ENCODE assay signal across 31 cellular contexts in genomic region chrX:103220511-103221406, GRCh38. TPM values are rescaled to one million over a fixed set of nuclear protein-coding genes. Genes with fewer than 3 reads are reported as not detected.
A peak's percentile ranks its signal among the peaks of the same experiment; 100 is the strongest.
DNase-seq lines count a peak whose midpoint lies in the region; ATAC-seq and TF ChIP-seq lines count a peak whose summit lies in the region.
"Had no signal": no experiment of that assay in that cellular context is flagged by ENCODE, and none has a peak within 500 bp of the region (broad histone marks: within the 10 kb centered on the region; RNA-seq: fewer than 3 reads in every experiment).

No MANE protein-coding gene starts in this region.

- DNase-seq in left ventricle myocardium inferior, result no peak
- DNase-seq in Right ventricle myocardium inferior (ENCODE audit: missing footprints), result no peak
- peak; percentile 62 for DNase-seq in glutamatergic neuron
- DNase-seq in occipital lobe (lab: John Stamatoyannopoulos, UW), result peak; percentile 4
- DNase-seq in aorta, result no peak
- no peak for DNase-seq in globus pallidus (ENCODE audit: low spot score)
- no peak for DNase-seq in GM13976 (ENCODE audit: low spot score)
- DNase-seq: activated CD4-positive, alpha-beta memory T cell treated with anti-CD3 and anti-CD28 coated beads, Interleukin-2, amount 10 ng/mL, durations not matched to agents 7 days and 5 days; activated CD8-positive, alpha-beta memory T cell treated with anti-CD3 and anti-CD28 coated beads, Interleukin-2, amount 50 U/mL, for 4 hours; activated naive CD4-positive, alpha-beta T cell treated with anti-CD3 and anti-CD28 coated beads, Interleukin-2, amount 50 U/mL, for 16 hours; amniotic stem cell; DND-41; H9; MV-4-11; NCI-H1436; NCI-H345; ovary; stimulated activated CD8-positive, alpha-beta memory T cell treated with anti-CD3 and anti-CD28 coated beads, Interleukin-4, amount 100 ng/mL, for 48 hours; stimulated activated naive CD8-positive, alpha-beta T cell treated with anti-CD3 and anti-CD28 coated beads, Interleukin-15, amount 100 ng/mL, for 72 hours; T-helper 2 cell; tibial artery had no signal

- 40 to 42% methylated on average over 36 to 41 of the region's 41 CpGs for WGBS in aorta, 2 donors

- no peaks in the 10 kb centered on the region for H3K36me3 ChIP-seq in left ventricle myocardium inferior
- H3K36me3 ChIP-seq in aorta (ENCODE audit: control insufficient read depth in 1 of 2, insufficient read depth in 2 of 2, low read length in 1 of 2), result no peaks in the 10 kb centered on the region
- H3K36me3 ChIP-seq: breast epithelium, ovary, tibial artery had no signal

- TF ChIP-seq CTCF in left ventricle myocardium inferior (IDR thresholded peaks at IDR 0.05; ENCODE audit: borderline replicate concordance), result no peak
- no peak for TF ChIP-seq CTCF in glutamatergic neuron (IDR thresholded peaks at IDR 0.05; ENCODE audit: partially characterized antibody, unreplicated experiment)
- TF ChIP-seq CTCF in GM13976 (IDR thresholded peaks at IDR 0.05; ENCODE audit: borderline replicate concordance, control extremely low read depth, extremely low read depth, insufficient read depth, missing control alignments), result no peak

- H3K4me3 Mint-ChIP-seq in glutamatergic neuron (ENCODE audit: unreplicated experiment), result peak overlapping the region; percentile 70
- H3K4me3 Mint-ChIP-seq: activated CD4-positive, alpha-beta memory T cell treated with anti-CD3 and anti-CD28 coated beads, Interleukin-2, amount 10 ng/mL, durations not matched to agents 7 days and 5 days; H9; nephron; stimulated activated naive CD8-positive, alpha-beta T cell treated with anti-CD3 and anti-CD28 coated beads, Interleukin-15, amount 100 ng/mL, for 72 hours had no signal

- peaks cover 3% of the 10 kb centered on the region for H3K4me1 Mint-ChIP-seq in glutamatergic neuron (ENCODE audit: low read depth, unreplicated experiment)
- H3K4me1 Mint-ChIP-seq: activated CD4-positive, alpha-beta memory T cell treated with anti-CD3 and anti-CD28 coated beads, Interleukin-2, amount 10 ng/mL, durations not matched to agents 7 days and 5 days had no signal

- intact Hi-C loops in left ventricle myocardium inferior (cut with micrococcal nuclease) (no loop called here), Right ventricle myocardium inferior (cut with DNase I) (no loop called here), aorta (cut with DNase I) (no loop called here)

- H3K27me3 ChIP-seq in left ventricle myocardium inferior (ENCODE audit: low read depth), result no peaks in the 10 kb centered on the region
- H3K27me3 ChIP-seq in aorta (ENCODE audit: control insufficient read depth in 1 of 2, insufficient read depth in 2 of 2, low read length in 1 of 2), result no peaks in the 10 kb centered on the region
- H3K27me3 ChIP-seq: ovary had no signal

- H3K36me3 Mint-ChIP-seq in glutamatergic neuron (ENCODE audit: unreplicated experiment), result no peaks in the 10 kb centered on the region

- H3K27me3 Mint-ChIP-seq in glutamatergic neuron (ENCODE audit: unreplicated experiment), result no peaks in the 10 kb centered on the region

- in situ Hi-C loops in GM13976 (cut with MboI; ENCODE audit: low sequenced_read_pairs, unreplicated experiment), result loop anchor here (25.0 kb wide), 1 partner anchor 242 kb away; no protein-coding TSS in a partner anchor

- peak overlapping the region; percentile 41 for H3K4me3 ChIP-seq in left ventricle myocardium inferior
- no peak overlapping the region for H3K4me3 ChIP-seq in aorta (ENCODE audit: low read length in 2 of 2)
- H3K4me3 ChIP-seq: A549, ovary, PC-9, tibial artery had no signal

- H3K9me3 Mint-ChIP-seq in glutamatergic neuron (ENCODE audit: unreplicated experiment), result peaks cover 3% of the 10 kb centered on the region
- H3K9me3 Mint-ChIP-seq: activated CD4-positive, alpha-beta memory T cell treated with anti-CD3 and anti-CD28 coated beads, Interleukin-2, amount 10 ng/mL, durations not matched to agents 7 days and 5 days; stimulated activated naive CD8-positive, alpha-beta T cell treated with anti-CD3 and anti-CD28 coated beads, Interleukin-15, amount 100 ng/mL, for 72 hours had no signal

- H3K9me3 ChIP-seq in left ventricle myocardium inferior (replicated peaks), result no peaks in the 10 kb centered on the region
- H3K9me3 ChIP-seq in aorta (ENCODE audit: control insufficient read depth, low read length), result no peaks in the 10 kb centered on the region
- H3K9me3 ChIP-seq: A549, ovary, tibial artery had no signal

- H3K27ac ChIP-seq in left ventricle myocardium inferior (replicated peaks) (no peak overlapping the region), aorta (ENCODE audit: low read depth in 1 of 2, low read length in 2 of 2) (no peak overlapping the region)
- H3K27ac ChIP-seq: A549, ovary, PC-9, tibial artery had no signal

- H3K27ac Mint-ChIP-seq in glutamatergic neuron (ENCODE audit: unreplicated experiment), result no peak overlapping the region
- H3K27ac Mint-ChIP-seq: activated CD4-positive, alpha-beta memory T cell treated with anti-CD3 and anti-CD28 coated beads, Interleukin-2, amount 10 ng/mL, durations not matched to agents 7 days and 5 days; H9; nephron; stimulated activated naive CD8-positive, alpha-beta T cell treated with anti-CD3 and anti-CD28 coated beads, Interleukin-15, amount 100 ng/mL, for 72 hours had no signal

- H3K4me1 ChIP-seq in left ventricle myocardium inferior (no peaks in the 10 kb centered on the region), aorta (ENCODE audit: control insufficient read depth in 1 of 2, insufficient read depth in 2 of 2, low read length in 2 of 2) (no peaks in the 10 kb centered on the region)
- H3K4me1 ChIP-seq: A549, breast epithelium, tibial artery had no signal

- ATAC-seq in Right ventricle myocardium inferior, result no peak
- ATAC-seq in aorta (ENCODE audit: low FRiP score), result peak; percentile 53
- ATAC-seq in GM18868 (IDR thresholded peaks at IDR 0.05; ENCODE audit: unreplicated experiment), result no peak
- ATAC-seq: A549; HepG2; SK-N-SH treated with all-trans-retinoic acid at 6 μM for 48 hours; stimulated activated naive CD8-positive, alpha-beta T cell treated with anti-CD3 and anti-CD28 coated beads, Interleukin-15, amount 100 ng/mL, for 72 hours had no signal

RNA-seq across cellular contexts. Expression of gene BEX4, which starts 5.9 kb away (rescaled TPM):
- 50.8 TPM for total RNA-seq in left ventricle myocardium inferior
- total RNA-seq in Right ventricle myocardium inferior, result 30.3 TPM
- 82.5 TPM for total RNA-seq in glutamatergic neuron (ENCODE audit: unreplicated experiment)
- total RNA-seq in occipital lobe, result 98.1 TPM
- 10 to 100 TPM; 30.6 to 39.6 TPM for total RNA-seq in aorta
- 10 to 100 TPM; 41.7 to 61.7 TPM for polyA plus RNA-seq in aorta
- total RNA-seq: HepG2 had no signal
- polyA plus RNA-seq: HepG2 had no signal

RNA-seq across cellular contexts. Expression of gene TCEAL8, which starts 34.2 kb away (rescaled TPM):
- total RNA-seq in left ventricle myocardium inferior (48.5 TPM), Right ventricle myocardium inferior (38.0 TPM), glutamatergic neuron (ENCODE audit: unreplicated experiment) (48.6 TPM), occipital lobe (99.8 TPM), aorta (10 to 100 TPM; 43.4 to 50.1 TPM)
- 100 to 1,000 TPM in 1 of 2 donors, 10 to 100 TPM in 1; 80.1 to 127 TPM for polyA plus RNA-seq in aorta

RNA-seq across cellular contexts. Expression of gene TCEAL5, which starts 55.8 kb away (rescaled TPM):
- 0.19 TPM for total RNA-seq in left ventricle myocardium inferior
- total RNA-seq in Right ventricle myocardium inferior, result not detected
- total RNA-seq in glutamatergic neuron (ENCODE audit: unreplicated experiment), result 8.7 TPM
- total RNA-seq in occipital lobe, result 7.2 TPM
- total RNA-seq in aorta, result 1 to 10 TPM; 1.6 to 1.8 TPM
- polyA plus RNA-seq in aorta, result 10 to 100 TPM in 1 of 2 donors, under 1 TPM in 1; 0.28 to 11.5 TPM
- total RNA-seq: activated CD4-positive, alpha-beta memory T cell treated with anti-CD3 and anti-CD28 coated beads, Interleukin-2, amount 10 ng/mL, durations not matched to agents 7 days and 5 days; H9; HepG2; LHCN-M2; lung microvascular endothelial cell; PC-9; renal cortical epithelial cell had no signal
- polyA plus RNA-seq: A549, HepG2 had no signal

Comparison
In these comparisons a context has a peak if more than half of its experiments do, and no peak if none do; other contexts are left out.
1. DNase-seq: peak in glutamatergic neuron (single experiment) and occipital lobe (single experiment); none in left ventricle myocardium inferior (single experiment), Right ventricle myocardium inferior (single experiment), aorta (0 of 2), globus pallidus (single experiment) and GM13976 (single experiment).